1 cellular context compared by ENCODE assay signal in the genomic region with DNA sequence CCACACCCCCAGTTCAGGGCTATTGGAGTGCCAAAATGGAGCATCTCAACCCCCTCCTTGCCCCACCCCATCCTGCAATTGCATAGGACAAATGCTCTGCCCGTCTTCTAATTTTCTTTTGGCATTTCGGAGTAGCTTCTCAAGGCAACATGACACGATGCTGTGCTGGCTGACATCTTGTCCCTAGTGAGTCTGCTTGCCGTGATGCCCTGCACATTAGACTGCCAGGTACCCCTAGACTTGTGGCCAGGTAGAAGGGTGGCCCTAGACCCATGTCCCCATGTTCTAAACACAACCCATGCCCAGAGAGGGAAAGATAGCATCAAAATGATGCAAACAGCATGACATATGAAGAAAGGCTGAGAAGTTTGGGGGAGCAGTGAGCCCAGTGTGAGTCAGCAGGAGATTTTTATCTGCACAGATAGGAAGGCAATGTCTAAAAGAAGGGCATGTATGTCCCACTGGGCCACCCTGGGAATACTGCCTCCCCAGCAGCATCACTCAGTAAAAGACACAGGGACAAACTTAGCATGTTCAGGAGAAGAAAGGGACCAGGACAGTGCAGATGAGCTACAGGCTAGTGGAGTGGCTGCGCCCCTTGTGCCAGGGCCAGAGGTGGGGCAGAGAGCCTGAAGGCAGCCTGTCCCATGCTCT.
TF ChIP-seq lines count a peak whose summit lies in the region.

No MANE protein-coding gene starts in this region.

TF ChIP-seq in K562, 482 proteins besides CTCF, POLR2A, EP300 and RAD21 (continued from another document and continues in another):
- TF ChIP-seq, protein P1, sequence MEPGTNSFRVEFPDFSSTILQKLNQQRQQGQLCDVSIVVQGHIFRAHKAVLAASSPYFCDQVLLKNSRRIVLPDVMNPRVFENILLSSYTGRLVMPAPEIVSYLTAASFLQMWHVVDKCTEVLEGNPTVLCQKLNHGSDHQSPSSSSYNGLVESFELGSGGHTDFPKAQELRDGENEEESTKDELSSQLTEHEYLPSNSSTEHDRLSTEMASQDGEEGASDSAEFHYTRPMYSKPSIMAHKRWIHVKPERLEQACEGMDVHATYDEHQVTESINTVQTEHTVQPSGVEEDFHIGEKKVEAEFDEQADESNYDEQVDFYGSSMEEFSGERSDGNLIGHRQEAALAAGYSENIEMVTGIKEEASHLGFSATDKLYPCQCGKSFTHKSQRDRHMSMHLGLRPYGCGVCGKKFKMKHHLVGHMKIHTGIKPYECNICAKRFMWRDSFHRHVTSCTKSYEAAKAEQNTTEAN (CRISPR knock-in tag; IDR thresholded peaks at IDR 0.05), result no peak
- TF ChIP-seq ZSCAN29 (IDR thresholded peaks at IDR 0.05), result no peak
- TF ChIP-seq MYC (IDR thresholded peaks at IDR 0.05; ENCODE audit: low read depth, low read length), result peak; percentile 82; the same call in 1 of the 2 replicates
- TF ChIP-seq MYC (CRISPR knock-in tag; IDR thresholded peaks at IDR 0.05; ENCODE audit: borderline replicate concordance, low read depth), result peak; percentile 62; the same call in 1 of the 2 replicates
- TF ChIP-seq, protein P2, sequence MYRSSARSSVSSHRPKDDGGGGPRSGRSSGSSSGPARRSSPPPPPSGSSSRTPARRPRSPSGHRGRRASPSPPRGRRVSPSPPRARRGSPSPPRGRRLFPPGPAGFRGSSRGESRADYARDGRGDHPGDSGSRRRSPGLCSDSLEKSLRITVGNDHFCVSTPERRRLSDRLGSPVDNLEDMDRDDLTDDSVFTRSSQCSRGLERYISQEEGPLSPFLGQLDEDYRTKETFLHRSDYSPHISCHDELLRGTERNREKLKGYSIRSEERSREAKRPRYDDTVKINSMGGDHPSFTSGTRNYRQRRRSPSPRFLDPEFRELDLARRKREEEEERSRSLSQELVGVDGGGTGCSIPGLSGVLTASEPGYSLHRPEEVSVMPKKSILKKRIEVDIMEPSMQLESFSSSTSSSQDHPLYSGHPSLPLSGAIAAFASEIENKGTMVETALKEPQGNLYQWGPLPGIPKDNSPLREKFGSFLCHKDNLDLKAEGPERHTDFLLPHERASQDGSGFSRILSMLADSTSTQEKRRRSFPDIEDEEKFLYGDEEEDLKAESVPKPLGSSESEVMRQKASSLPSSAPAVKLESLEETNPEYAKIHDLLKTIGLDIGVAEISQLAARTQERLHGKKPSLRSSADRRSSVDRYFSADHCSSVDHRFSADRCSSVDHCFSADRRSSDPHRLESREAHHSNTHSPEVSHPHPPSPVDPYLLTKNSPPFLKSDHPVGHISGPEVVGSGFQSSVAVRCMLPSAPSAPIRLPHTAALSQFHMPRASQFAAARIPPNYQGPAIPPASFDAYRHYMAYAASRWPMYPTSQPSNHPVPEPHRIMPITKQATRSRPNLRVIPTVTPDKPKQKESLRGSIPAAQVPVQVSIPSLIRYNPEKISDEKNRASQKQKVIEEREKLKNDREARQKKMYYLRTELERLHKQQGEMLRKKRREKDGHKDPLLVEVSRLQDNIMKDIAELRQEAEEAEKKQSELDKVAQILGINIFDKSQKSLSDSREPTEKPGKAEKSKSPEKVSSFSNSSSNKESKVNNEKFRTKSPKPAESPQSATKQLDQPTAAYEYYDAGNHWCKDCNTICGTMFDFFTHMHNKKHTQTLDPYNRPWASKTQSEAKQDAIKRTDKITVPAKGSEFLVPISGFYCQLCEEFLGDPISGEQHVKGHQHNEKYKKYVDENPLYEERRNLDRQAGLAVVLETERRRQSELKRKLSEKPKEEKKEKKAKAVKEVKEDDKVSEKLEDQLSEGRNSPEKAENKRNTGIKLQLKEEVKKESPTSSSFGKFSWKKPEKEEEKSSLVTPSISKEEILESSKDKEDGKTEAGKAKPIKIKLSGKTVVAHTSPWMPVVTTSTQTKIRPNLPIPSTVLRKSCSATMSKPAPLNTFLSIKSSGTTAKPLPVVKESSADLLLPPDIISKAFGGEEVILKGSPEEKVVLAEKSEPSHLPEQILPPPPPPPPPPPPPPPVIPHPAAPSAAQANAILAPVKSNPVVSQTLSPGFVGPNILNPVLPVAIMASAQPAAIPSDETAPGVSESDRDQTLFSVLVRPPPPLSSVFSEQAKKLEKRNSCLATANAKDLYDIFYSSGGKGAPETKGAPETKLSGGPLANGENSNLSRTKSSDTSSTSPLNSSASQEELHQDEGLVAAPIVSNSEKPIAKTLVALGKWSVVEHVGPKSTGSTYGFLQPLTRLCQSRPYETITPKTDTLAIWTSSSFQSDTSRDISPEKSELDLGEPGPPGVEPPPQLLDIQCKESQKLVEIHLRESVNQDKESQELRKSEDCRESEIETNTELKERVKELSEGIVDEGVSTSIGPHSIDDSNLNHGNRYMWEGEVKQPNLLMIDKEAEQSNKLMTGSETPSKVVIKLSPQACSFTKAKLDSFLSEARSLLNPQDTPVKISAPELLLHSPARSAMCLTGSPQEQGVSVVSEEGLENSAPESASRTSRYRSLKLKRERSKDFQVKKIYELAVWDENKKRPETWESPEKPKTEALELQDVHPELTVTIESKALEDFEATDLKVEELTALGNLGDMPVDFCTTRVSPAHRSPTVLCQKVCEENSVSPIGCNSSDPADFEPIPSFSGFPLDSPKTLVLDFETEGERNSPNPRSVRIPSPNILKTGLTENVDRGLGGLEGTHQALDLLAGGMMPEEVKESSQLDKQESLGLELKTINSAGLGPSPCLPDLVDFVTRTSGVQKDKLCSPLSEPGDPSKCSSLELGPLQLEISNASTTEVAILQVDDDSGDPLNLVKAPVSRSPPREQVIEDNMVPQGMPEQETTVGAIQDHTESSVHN (IDR thresholded peaks at IDR 0.05; ENCODE audit: borderline replicate concordance in 1 of 2, low read depth in 1 of 2), result peak in 1 of 2 experiments; percentile 45; a peak in 2 of 4 replicates
- TF ChIP-seq, protein P3, sequence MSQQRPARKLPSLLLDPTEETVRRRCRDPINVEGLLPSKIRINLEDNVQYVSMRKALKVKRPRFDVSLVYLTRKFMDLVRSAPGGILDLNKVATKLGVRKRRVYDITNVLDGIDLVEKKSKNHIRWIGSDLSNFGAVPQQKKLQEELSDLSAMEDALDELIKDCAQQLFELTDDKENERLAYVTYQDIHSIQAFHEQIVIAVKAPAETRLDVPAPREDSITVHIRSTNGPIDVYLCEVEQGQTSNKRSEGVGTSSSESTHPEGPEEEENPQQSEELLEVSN (IDR thresholded peaks at IDR 0.05; ENCODE audit: borderline replicate concordance in 1 of 2, extremely low read depth in 1 of 2, insufficient read depth in 1 of 2, insufficient read length in 1 of 2, low read depth in 1 of 2, low read length in 1 of 2, poor library complexity in 1 of 2, severe bottlenecking in 1 of 2), result no peak
- TF ChIP-seq KLF13 (tag; IDR thresholded peaks at IDR 0.05; ENCODE audit: borderline replicate concordance, low read depth), result no peak
- TF ChIP-seq, protein P4, sequence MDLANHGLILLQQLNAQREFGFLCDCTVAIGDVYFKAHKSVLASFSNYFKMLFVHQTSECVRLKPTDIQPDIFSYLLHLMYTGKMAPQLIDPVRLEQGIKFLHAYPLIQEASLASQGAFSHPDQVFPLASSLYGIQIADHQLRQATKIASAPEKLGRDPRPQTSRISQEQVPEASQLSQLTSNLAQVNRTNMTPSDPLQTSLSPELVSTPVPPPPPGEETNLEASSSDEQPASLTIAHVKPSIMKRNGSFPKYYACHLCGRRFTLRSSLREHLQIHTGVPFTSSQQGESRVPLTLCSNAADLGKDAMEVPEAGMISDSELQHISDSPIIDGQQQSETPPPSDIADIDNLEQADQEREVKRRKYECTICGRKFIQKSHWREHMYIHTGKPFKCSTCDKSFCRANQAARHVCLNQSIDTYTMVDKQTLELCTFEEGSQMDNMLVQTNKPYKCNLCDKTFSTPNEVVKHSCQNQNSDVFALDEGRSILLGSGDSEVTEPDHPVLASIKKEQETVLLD (IDR thresholded peaks at IDR 0.05), result no peak
- TF ChIP-seq POLR3A (IDR thresholded peaks at IDR 0.05; ENCODE audit: borderline replicate concordance, extremely low read depth, insufficient read depth, insufficient read length), result no peak
- TF ChIP-seq, protein P5, sequence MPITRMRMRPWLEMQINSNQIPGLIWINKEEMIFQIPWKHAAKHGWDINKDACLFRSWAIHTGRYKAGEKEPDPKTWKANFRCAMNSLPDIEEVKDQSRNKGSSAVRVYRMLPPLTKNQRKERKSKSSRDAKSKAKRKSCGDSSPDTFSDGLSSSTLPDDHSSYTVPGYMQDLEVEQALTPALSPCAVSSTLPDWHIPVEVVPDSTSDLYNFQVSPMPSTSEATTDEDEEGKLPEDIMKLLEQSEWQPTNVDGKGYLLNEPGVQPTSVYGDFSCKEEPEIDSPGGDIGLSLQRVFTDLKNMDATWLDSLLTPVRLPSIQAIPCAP (CRISPR knock-in tag; IDR thresholded peaks at IDR 0.05; ENCODE audit: borderline replicate concordance), result no peak
- no peak for TF ChIP-seq ZNF444 (CRISPR knock-in tag; IDR thresholded peaks at IDR 0.05)
- TF ChIP-seq ZBTB7A (IDR thresholded peaks at IDR 0.05; ENCODE audit: borderline replicate concordance, control insufficient read depth, low read depth, low read length), result no peak
- TF ChIP-seq HSF4 (CRISPR knock-in tag; IDR thresholded peaks at IDR 0.05; ENCODE audit: borderline replicate concordance), result no peak
- no peak for TF ChIP-seq ZZZ3 (IDR thresholded peaks at IDR 0.05)
- TF ChIP-seq PML (IDR thresholded peaks at IDR 0.05; ENCODE audit: low read length), result no peak
- 0 out of 2 replicates have a peak, but pooled peaks have one; percentile 57 for TF ChIP-seq OTX1 (CRISPR knock-in tag; IDR thresholded peaks at IDR 0.05)
- no peak; the same call in 1 of the 2 replicates for TF ChIP-seq BCL6 (CRISPR knock-in tag; IDR thresholded peaks at IDR 0.05)
- no peak for TF ChIP-seq NCOA2 (IDR thresholded peaks at IDR 0.05; ENCODE audit: partially characterized antibody in 2 of 2)
- TF ChIP-seq NELFE (IDR thresholded peaks at IDR 0.05; ENCODE audit: insufficient read depth, insufficient read length), result no peak
- no peak for TF ChIP-seq CBX2 (IDR thresholded peaks at IDR 0.05; ENCODE audit: insufficient read depth, low read length, poor library complexity, severe bottlenecking)
- no peak for TF ChIP-seq MYBL2 (IDR thresholded peaks at IDR 0.05; ENCODE audit: low read depth)
- no peak for TF ChIP-seq MYBL2 (CRISPR knock-in tag; IDR thresholded peaks at IDR 0.05; ENCODE audit: borderline replicate concordance)
- no peak for TF ChIP-seq ZNF174 (CRISPR knock-in tag; IDR thresholded peaks at IDR 0.05)
- no peak for TF ChIP-seq RHOXF2B (CRISPR knock-in tag; conservative IDR thresholded peaks at IDR 0.05)
- TF ChIP-seq, protein P6, sequence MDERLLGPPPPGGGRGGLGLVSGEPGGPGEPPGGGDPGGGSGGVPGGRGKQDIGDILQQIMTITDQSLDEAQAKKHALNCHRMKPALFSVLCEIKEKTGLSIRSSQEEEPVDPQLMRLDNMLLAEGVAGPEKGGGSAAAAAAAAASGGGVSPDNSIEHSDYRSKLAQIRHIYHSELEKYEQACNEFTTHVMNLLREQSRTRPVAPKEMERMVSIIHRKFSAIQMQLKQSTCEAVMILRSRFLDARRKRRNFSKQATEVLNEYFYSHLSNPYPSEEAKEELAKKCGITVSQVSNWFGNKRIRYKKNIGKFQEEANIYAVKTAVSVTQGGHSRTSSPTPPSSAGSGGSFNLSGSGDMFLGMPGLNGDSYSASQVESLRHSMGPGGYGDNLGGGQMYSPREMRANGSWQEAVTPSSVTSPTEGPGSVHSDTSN (CRISPR knock-in tag; IDR thresholded peaks at IDR 0.05; ENCODE audit: low read depth), result no peak
- TF ChIP-seq, protein P6 (tag; conservative IDR thresholded peaks at IDR 0.05; ENCODE audit: low read depth), result no peak
- TF ChIP-seq FOXK1 (CRISPR knock-in tag; IDR thresholded peaks at IDR 0.05; ENCODE audit: borderline replicate concordance), result no peak
- peak; percentile 53; the same call in 1 of the 2 replicates for TF ChIP-seq MAFK (IDR thresholded peaks at IDR 0.05; ENCODE audit: low read length)
- peak in 1 of 2 experiments; percentile 53; a peak in 1 of 4 replicates for TF ChIP-seq RCOR1 (IDR thresholded peaks at IDR 0.05; ENCODE audit: borderline replicate concordance in 1 of 2, low read depth in 2 of 2, low read length in 2 of 2)
- TF ChIP-seq, protein P7, sequence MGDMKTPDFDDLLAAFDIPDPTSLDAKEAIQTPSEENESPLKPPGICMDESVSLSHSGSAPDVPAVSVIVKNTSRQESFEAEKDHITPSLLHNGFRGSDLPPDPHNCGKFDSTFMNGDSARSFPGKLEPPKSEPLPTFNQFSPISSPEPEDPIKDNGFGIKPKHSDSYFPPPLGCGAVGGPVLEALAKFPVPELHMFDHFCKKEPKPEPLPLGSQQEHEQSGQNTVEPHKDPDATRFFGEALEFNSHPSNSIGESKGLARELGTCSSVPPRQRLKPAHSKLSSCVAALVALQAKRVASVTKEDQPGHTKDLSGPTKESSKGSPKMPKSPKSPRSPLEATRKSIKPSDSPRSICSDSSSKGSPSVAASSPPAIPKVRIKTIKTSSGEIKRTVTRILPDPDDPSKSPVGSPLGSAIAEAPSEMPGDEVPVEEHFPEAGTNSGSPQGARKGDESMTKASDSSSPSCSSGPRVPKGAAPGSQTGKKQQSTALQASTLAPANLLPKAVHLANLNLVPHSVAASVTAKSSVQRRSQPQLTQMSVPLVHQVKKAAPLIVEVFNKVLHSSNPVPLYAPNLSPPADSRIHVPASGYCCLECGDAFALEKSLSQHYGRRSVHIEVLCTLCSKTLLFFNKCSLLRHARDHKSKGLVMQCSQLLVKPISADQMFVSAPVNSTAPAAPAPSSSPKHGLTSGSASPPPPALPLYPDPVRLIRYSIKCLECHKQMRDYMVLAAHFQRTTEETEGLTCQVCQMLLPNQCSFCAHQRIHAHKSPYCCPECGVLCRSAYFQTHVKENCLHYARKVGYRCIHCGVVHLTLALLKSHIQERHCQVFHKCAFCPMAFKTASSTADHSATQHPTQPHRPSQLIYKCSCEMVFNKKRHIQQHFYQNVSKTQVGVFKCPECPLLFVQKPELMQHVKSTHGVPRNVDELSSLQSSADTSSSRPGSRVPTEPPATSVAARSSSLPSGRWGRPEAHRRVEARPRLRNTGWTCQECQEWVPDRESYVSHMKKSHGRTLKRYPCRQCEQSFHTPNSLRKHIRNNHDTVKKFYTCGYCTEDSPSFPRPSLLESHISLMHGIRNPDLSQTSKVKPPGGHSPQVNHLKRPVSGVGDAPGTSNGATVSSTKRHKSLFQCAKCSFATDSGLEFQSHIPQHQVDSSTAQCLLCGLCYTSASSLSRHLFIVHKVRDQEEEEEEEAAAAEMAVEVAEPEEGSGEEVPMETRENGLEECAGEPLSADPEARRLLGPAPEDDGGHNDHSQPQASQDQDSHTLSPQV (IDR thresholded peaks at IDR 0.05), result peak; percentile 69; the same call in 1 of the 2 replicates
- TF ChIP-seq ELF4 (CRISPR knock-in tag; IDR thresholded peaks at IDR 0.05), result peak; percentile 84; the same call in 1 of the 2 replicates
- TF ChIP-seq ZKSCAN8 (CRISPR knock-in tag; IDR thresholded peaks at IDR 0.05), result 0 out of 2 replicates have a peak, but pooled peaks have one; percentile 56
- TF ChIP-seq SIX5 (IDR thresholded peaks at IDR 0.05; ENCODE audit: borderline replicate concordance in 1 of 2, insufficient read depth in 1 of 2, low read depth in 1 of 2, low read length in 2 of 2), result no peak
- peak; percentile 95 for TF ChIP-seq SMARCE1 (IDR thresholded peaks at IDR 0.05)
- no peak for TF ChIP-seq CCAR2 (IDR thresholded peaks at IDR 0.05; ENCODE audit: low read depth, low read length)
